In the genomic region with DNA sequence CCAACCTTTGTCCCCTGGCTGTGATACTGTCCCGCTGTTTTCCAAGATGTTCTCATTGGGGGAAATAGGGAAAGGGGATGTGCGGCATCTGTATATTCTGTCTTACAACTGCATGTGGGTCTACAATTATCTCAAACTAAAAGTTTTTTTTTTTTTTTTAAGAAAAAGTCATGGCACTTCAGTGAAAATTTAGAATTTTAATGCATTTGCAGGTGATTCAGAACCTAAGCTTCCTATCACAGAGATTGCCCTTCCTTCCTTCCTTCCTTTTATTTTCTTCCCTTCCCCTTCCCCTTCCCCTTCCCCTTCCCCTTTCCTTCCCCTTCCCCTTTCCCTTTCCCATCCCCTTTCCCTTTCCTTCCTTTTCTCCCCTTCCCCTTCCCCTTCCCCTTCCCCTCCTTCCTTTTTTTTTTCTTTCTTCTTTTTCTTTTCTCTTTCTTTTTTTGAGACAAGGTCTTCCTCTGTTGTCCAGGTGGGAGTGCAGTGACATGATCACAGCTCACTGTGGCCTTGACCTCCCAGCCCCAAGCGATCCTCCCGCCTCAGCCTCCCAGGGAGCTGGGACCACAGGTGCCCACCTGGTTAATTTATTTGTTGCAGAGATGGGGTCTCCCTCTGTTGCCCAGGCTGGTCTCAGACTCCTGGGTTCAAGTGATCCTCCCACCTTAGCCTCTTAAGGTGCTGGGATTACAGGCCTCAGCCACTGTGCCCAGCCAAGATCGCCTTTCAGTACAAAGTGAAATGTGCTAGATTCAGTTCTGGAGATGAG, we compare ENCODE assay signal across 24 cellular contexts. TPM values are rescaled to one million over a fixed set of nuclear protein-coding genes. Genes with fewer than 3 reads are reported as not detected.
"Had no signal": no experiment of that assay in that cellular context is flagged by ENCODE, and none has a peak within 500 bp of the region (broad histone marks: within the 10 kb centered on the region; RNA-seq: fewer than 3 reads in every experiment).

No MANE protein-coding gene starts in this region.

- H3K36me3 ChIP-seq: gastrocnemius medialis, left lung, neural progenitor cell, prostate gland, right atrium auricular region, sigmoid colon, suprapubic skin, transverse colon, vagina had no signal

- ATAC-seq: effector memory CD8-positive, alpha-beta T cell; esophagus mucosa; gastrocnemius medialis; left cardiac atrium; left lung; naive thymus-derived CD4-positive, alpha-beta T cell; stimulated activated memory B cell treated with anti-CD40 and anti-IgM and Interleukin-4, amounts not matched to agents 10 μg/mL and 1 μg/mL and 100 μg/mL, for 72 hours had no signal

- H3K27ac ChIP-seq: epithelial cell of prostate, gastrocnemius medialis, left lung, neural progenitor cell, parathyroid adenoma, prostate gland, right atrium auricular region, sigmoid colon, suprapubic skin, transverse colon, vagina had no signal

- DNase-seq: cortex of kidney; effector memory CD8-positive, alpha-beta T cell; foreskin fibroblast; gastrocnemius medialis; left cardiac atrium; mesenchymal stem cell; midbrain; naive thymus-derived CD4-positive, alpha-beta T cell; sigmoid colon; stimulated activated CD4-positive, alpha-beta T cell treated with anti-CD3 and anti-CD28 coated beads, Interleukin-2, amount 100 ng/mL, for 24 hours; stimulated activated CD4-positive, alpha-beta T cell treated with anti-CD3 and anti-CD28 coated beads, Interleukin-4, amount 100 ng/mL, for 4 hours; transverse colon had no signal

- H3K9me3 ChIP-seq: gastrocnemius medialis, left lung, prostate gland, right atrium auricular region, sigmoid colon, suprapubic skin, transverse colon, vagina had no signal

- H3K4me3 ChIP-seq: gastrocnemius medialis, hepatocyte, left lung, neural progenitor cell, prostate gland, right atrium auricular region, sigmoid colon, suprapubic skin, transverse colon, vagina had no signal

- H3K9ac ChIP-seq: neural progenitor cell, parathyroid adenoma had no signal

- H3K4me1 ChIP-seq: left lung, neural progenitor cell, parathyroid adenoma, prostate gland, right atrium auricular region, sigmoid colon, suprapubic skin, transverse colon, vagina had no signal

- H3K27me3 ChIP-seq: gastrocnemius medialis, hepatocyte, neural progenitor cell, right atrium auricular region, sigmoid colon, transverse colon, vagina had no signal

- H3K4me2 ChIP-seq: hepatocyte, neural progenitor cell had no signal

RNA-seq across cellular contexts. Expression of gene JAKMIP3, which starts 32.0 kb away (rescaled TPM):
- total RNA-seq: kidney epithelial cell had no signal
